Comparison of ENCODE assay signal across 8 cellular contexts in genomic region chr9:97529363-97530076, GRCh38. TPM values are rescaled to one million over a fixed set of nuclear protein-coding genes. Genes with fewer than 3 reads are reported as not detected.
DNase-seq lines count a peak whose midpoint lies in the region; ATAC-seq and TF ChIP-seq lines count a peak whose summit lies in the region.

No MANE protein-coding gene starts in this region.

- peak; percentile 61 to 98 for ATAC-seq in activated naive CD4-positive, alpha-beta T cell treated with anti-CD3 and anti-CD28 coated beads, Interleukin-2, amount 50 U/mL, for 72 hours
- peak; percentile 79 for ATAC-seq in HG03039 (IDR thresholded peaks at IDR 0.05; ENCODE audit: unreplicated experiment)

- H3K27me3 ChIP-seq in prostate gland (replicated peaks; ENCODE audit: insufficient read depth), result no peaks in the 10 kb centered on the region

- peak in 1 of 2 donors; percentile 16 for DNase-seq in activated naive CD4-positive, alpha-beta T cell treated with anti-CD3 and anti-CD28 coated beads, Interleukin-2, amount 50 U/mL, for 72 hours (ENCODE audit: low spot score in 2 of 2)
- no peak for DNase-seq in activated naive CD4-positive, alpha-beta T cell (lab: John Stamatoyannopoulos, UW)
- peak; percentile 33 for DNase-seq in amniotic epithelial cell (ENCODE audit: low read depth)
- no peak for DNase-seq in prostate gland (ENCODE audit: low spot score)
- no peak for DNase-seq in NCI-H1694 (lab: John Stamatoyannopoulos, UW)
- no peak for DNase-seq in AG08396 (ENCODE audit: low spot score)
- no peak for DNase-seq in NCI-H128 (lab: John Stamatoyannopoulos, UW; ENCODE audit: unreplicated experiment)

- WGBS in prostate gland, result 57% methylated on average over 11 of the region's 11 CpGs

- no peaks in the 10 kb centered on the region for H3K9me3 ChIP-seq in prostate gland

- no peaks in the 10 kb centered on the region for H3K36me3 Mint-ChIP-seq in activated naive CD4-positive, alpha-beta T cell treated with anti-CD3 and anti-CD28 coated beads, Interleukin-2, amount 50 U/mL, for 72 hours

- intact Hi-C loops in prostate gland (cut with DNase I), result no loop called here

- no peak for TF ChIP-seq POLR2A in prostate gland (IDR thresholded peaks at IDR 0.05)

- no peak for TF ChIP-seq CTCF in prostate gland (IDR thresholded peaks at IDR 0.05)

- H3K27ac ChIP-seq in prostate gland, result peak overlapping the region; percentile 23 to 34

- no peaks in the 10 kb centered on the region for H3K4me1 ChIP-seq in prostate gland (replicated peaks)

- H3K27ac Mint-ChIP-seq in activated naive CD4-positive, alpha-beta T cell treated with anti-CD3 and anti-CD28 coated beads, Interleukin-2, amount 50 U/mL, for 72 hours, result peak overlapping the region; percentile 41 to 52

- no peaks in the 10 kb centered on the region for H3K36me3 ChIP-seq in prostate gland

- H3K4me3 ChIP-seq in prostate gland, result no peak overlapping the region

- H3K9me3 Mint-ChIP-seq in activated naive CD4-positive, alpha-beta T cell treated with anti-CD3 and anti-CD28 coated beads, Interleukin-2, amount 50 U/mL, for 72 hours, result no peaks in the 10 kb centered on the region

RNA-seq across cellular contexts. Expression of gene TMOD1, which starts 28.1 kb away (rescaled TPM):
- total RNA-seq in activated naive CD4-positive, alpha-beta T cell treated with anti-CD3 and anti-CD28 coated beads, Interleukin-2, amount 50 U/mL, for 72 hours, result 1 to 10 TPM in 1 of 2 donors, under 1 TPM in 1; 0.96 to 1.5 TPM
- 1 to 10 TPM; 7.0 to 8.0 TPM for total RNA-seq in prostate gland
